15 cellular contexts compared by ENCODE assay signal in the genomic region with DNA sequence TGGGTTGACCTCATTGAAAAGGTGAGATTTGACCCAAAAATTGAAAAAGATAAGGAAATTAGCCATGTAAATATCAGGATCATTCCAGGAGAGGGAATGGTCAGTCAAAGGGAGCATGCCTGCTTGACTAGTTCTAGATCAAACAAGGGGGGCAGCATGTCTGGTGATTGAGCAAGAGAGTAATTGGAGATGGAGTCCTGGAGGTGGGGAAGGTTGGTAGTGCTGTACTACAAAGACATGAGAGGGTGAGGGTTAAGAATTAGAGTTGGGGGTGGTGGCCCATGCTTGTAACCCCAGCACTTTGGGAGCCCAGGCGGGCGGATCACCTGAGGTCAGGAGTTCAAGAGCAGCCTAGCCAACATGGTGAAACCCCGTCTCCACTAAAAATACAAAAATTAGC. TPM values are rescaled to one million over a fixed set of nuclear protein-coding genes. Genes with fewer than 3 reads are reported as not detected.
DNase-seq lines count a peak whose midpoint lies in the region; ATAC-seq and TF ChIP-seq lines count a peak whose summit lies in the region.
"Had no signal": no experiment of that assay in that cellular context is flagged by ENCODE, and none has a peak within 500 bp of the region (broad histone marks: within the 10 kb centered on the region; RNA-seq: fewer than 3 reads in every experiment).

No MANE protein-coding gene starts in this region.

- TF ChIP-seq CTCF in LNCaP clone FGC (IDR thresholded peaks at IDR 0.05; ENCODE audit: control insufficient read depth, extremely low read depth, insufficient read depth), result no peak
- no peak for TF ChIP-seq CTCF in progenitor cell of endocrine pancreas (IDR thresholded peaks at IDR 0.05; ENCODE audit: unreplicated experiment)

- no peaks in the 10 kb centered on the region for H3K27me3 Mint-ChIP-seq in activated T-cell treated with anti-CD3 and anti-CD28 coated beads, Interleukin-2, amount 50 U/mL, for 4 hours (ENCODE audit: low read depth)
- no peaks in the 10 kb centered on the region for H3K27me3 Mint-ChIP-seq in effector memory CD8-positive, alpha-beta T cell
- H3K27me3 Mint-ChIP-seq in progenitor cell of endocrine pancreas, result no peaks in the 10 kb centered on the region
- H3K27me3 Mint-ChIP-seq: B cell had no signal

- H3K27ac Mint-ChIP-seq in effector memory CD8-positive, alpha-beta T cell, result peak overlapping the region; percentile 14 to 47
- H3K27ac Mint-ChIP-seq in progenitor cell of endocrine pancreas, result peak overlapping the region; percentile 5
- H3K27ac Mint-ChIP-seq: B cell had no signal

- peak overlapping the region; percentile 100 for H3K4me3 Mint-ChIP-seq in activated T-cell treated with anti-CD3 and anti-CD28 coated beads, Interleukin-2, amount 50 U/mL, for 4 hours
- peak overlapping the region; percentile 1 to 95 for H3K4me3 Mint-ChIP-seq in effector memory CD8-positive, alpha-beta T cell
- H3K4me3 Mint-ChIP-seq in progenitor cell of endocrine pancreas (ENCODE audit: low read depth), result peak overlapping the region; percentile 46

- peaks cover 12% of the 10 kb centered on the region for H3K36me3 Mint-ChIP-seq in activated T-cell treated with anti-CD3 and anti-CD28 coated beads, Interleukin-2, amount 50 U/mL, for 4 hours (ENCODE audit: insufficient read depth)
- peaks cover 31% of the 10 kb centered on the region for H3K36me3 Mint-ChIP-seq in effector memory CD8-positive, alpha-beta T cell (ENCODE audit: insufficient read depth)
- no peaks in the 10 kb centered on the region for H3K36me3 Mint-ChIP-seq in progenitor cell of endocrine pancreas (ENCODE audit: insufficient read depth)

- H3K9me3 Mint-ChIP-seq in activated T-cell treated with anti-CD3 and anti-CD28 coated beads, Interleukin-2, amount 50 U/mL, for 4 hours, result no peaks in the 10 kb centered on the region
- H3K9me3 Mint-ChIP-seq in effector memory CD8-positive, alpha-beta T cell, result no peaks in the 10 kb centered on the region
- H3K9me3 Mint-ChIP-seq in progenitor cell of endocrine pancreas (ENCODE audit: low read depth), result no peaks in the 10 kb centered on the region

- no peak for ATAC-seq in activated T-cell treated with anti-CD3 and anti-CD28 coated beads, Interleukin-2, amount 50 U/mL, for 4 hours
- no peak for ATAC-seq in effector memory CD8-positive, alpha-beta T cell (replicated peaks)
- ATAC-seq in HG03354 (IDR thresholded peaks at IDR 0.05; ENCODE audit: poor library complexity, severe bottlenecking, unreplicated experiment) (no peak), GM19467 (IDR thresholded peaks at IDR 0.05; ENCODE audit: unreplicated experiment) (no peak)
- ATAC-seq: heart left ventricle had no signal

- no peak for DNase-seq in activated T-cell treated with anti-CD3 and anti-CD28 coated beads, Interleukin-2, amount 50 U/mL, for 4 hours
- no peak for DNase-seq in activated T-cell treated with anti-CD3 and anti-CD28 coated beads for 4 hours
- DNase-seq in LNCaP clone FGC (ENCODE audit: low read depth), result peak; percentile 39
- DNase-seq in effector memory CD8-positive, alpha-beta T cell, result no peak
- DNase-seq in progenitor cell of endocrine pancreas (ENCODE audit: low spot score, unreplicated experiment), result no peak
- no peak for DNase-seq in hypothalamus (lab: John Stamatoyannopoulos, UW)
- DNase-seq: heart left ventricle; MG63; NCI-H524; stimulated activated CD4-positive, alpha-beta T cell treated with anti-CD3 and anti-CD28 coated beads, Interleukin-2, amount 100 ng/mL, for 24 hours had no signal

- peak overlapping the region; percentile 85 for H3K4me3 ChIP-seq in LNCaP clone FGC (ENCODE audit: low read depth, low read length)
- H3K4me3 ChIP-seq: cardiac muscle cell had no signal

- peaks cover 47% of the 10 kb centered on the region for H3K4me1 Mint-ChIP-seq in activated T-cell treated with anti-CD3 and anti-CD28 coated beads, Interleukin-2, amount 50 U/mL, for 4 hours (ENCODE audit: low read depth)
- H3K4me1 Mint-ChIP-seq in effector memory CD8-positive, alpha-beta T cell (ENCODE audit: low read depth in 2 of 2), result peaks cover 31 to 46% of the 10 kb centered on the region in 2 donors
- H3K4me1 Mint-ChIP-seq in progenitor cell of endocrine pancreas (ENCODE audit: low read depth), result peaks cover 19% of the 10 kb centered on the region

RNA-seq across cellular contexts. Expression of a gene that starts 2.0 kb away (rescaled TPM):
- total RNA-seq in activated T-cell treated with anti-CD3 and anti-CD28 coated beads, Interleukin-2, amount 50 U/mL, for 4 hours, result 10 to 100 TPM; 28.2 to 30.2 (median 29.7) TPM
- 32.6 and 37.3 TPM in 2 replicates for total RNA-seq in progenitor cell of endocrine pancreas

RNA-seq across cellular contexts. Expression of a gene that starts 2.2 kb away (rescaled TPM):
- 10 to 100 TPM; 52.1 to 54.7 (median 54.0) TPM for total RNA-seq in activated T-cell treated with anti-CD3 and anti-CD28 coated beads, Interleukin-2, amount 50 U/mL, for 4 hours
- total RNA-seq in progenitor cell of endocrine pancreas, result 37.8 and 38.4 TPM in 2 replicates

RNA-seq across cellular contexts. Expression of a gene that starts 28.3 kb away (rescaled TPM):
- 1 to 10 TPM; 4.5 to 5.5 (median 4.9) TPM for total RNA-seq in activated T-cell treated with anti-CD3 and anti-CD28 coated beads, Interleukin-2, amount 50 U/mL, for 4 hours
- total RNA-seq in progenitor cell of endocrine pancreas, result 5.3 and 6.3 TPM in 2 replicates

RNA-seq across cellular contexts. Expression of a gene that starts 28.3 kb away (rescaled TPM):
- 1 to 10 TPM; 2.8 to 5.5 (median 3.4) TPM for total RNA-seq in activated T-cell treated with anti-CD3 and anti-CD28 coated beads, Interleukin-2, amount 50 U/mL, for 4 hours
- total RNA-seq in progenitor cell of endocrine pancreas, result 12.3 and 13.8 TPM in 2 replicates

RNA-seq across cellular contexts. Expression of a gene that starts 41.5 kb away (rescaled TPM):
- under 1 TPM; 0.19 to 0.40 (median 0.37) TPM for total RNA-seq in activated T-cell treated with anti-CD3 and anti-CD28 coated beads, Interleukin-2, amount 50 U/mL, for 4 hours
- 16.0 and 19.6 TPM in 2 replicates for total RNA-seq in progenitor cell of endocrine pancreas
- total RNA-seq: endothelial cell of umbilical vein had no signal

Comparison
In these comparisons a context has a peak if more than half of its experiments do, and no peak if none do; other contexts are left out.
1. H3K4me3 Mint-ChIP-seq: peak in every context shown above with its lines; median percentile 100 in activated T-cell treated with anti-CD3 and anti-CD28 coated beads, Interleukin-2, amount 50 U/mL, for 4 hours; 48 in effector memory CD8-positive, alpha-beta T cell; 46 in progenitor cell of endocrine pancreas.